8 cellular contexts compared by ENCODE assay signal in the genomic region with DNA sequence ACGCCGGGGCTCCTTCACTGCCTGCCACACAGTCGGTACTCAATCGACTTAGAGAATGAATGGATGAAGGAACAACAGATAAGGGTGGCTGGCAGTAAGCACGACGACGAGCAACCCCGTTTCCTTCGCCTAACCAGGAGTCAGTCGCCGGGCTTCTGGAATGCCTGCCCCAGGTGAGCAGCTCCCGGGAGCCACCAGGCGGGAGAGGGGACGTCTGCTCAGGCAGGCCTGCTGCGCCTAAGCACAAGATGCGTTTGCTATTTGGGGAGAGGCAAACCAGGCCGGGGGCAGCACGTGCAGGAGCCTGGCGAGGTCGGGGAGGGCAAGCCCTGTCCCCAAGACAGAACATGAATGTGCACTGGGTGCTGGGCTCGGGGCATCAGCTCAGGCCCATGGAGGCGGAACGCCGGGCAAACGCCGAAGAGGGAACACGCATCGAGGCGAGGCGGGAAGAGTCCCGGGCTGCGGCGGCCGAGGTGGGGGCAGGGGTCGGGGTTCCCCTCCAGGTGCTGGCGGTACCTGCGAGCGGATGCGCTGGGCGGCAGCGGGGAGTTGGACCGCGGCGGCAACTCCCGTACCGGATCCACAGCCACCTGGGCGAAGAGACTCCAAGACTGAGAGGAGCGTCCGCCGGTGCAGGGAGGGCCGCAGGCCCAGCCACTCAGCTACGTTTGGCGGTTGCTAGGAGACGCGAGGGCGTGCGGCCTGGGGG. TPM values are rescaled to one million over a fixed set of nuclear protein-coding genes. Genes with fewer than 3 reads are reported as not detected.
DNase-seq lines count a peak whose midpoint lies in the region; ATAC-seq and TF ChIP-seq lines count a peak whose summit lies in the region.

A gene with protein sequence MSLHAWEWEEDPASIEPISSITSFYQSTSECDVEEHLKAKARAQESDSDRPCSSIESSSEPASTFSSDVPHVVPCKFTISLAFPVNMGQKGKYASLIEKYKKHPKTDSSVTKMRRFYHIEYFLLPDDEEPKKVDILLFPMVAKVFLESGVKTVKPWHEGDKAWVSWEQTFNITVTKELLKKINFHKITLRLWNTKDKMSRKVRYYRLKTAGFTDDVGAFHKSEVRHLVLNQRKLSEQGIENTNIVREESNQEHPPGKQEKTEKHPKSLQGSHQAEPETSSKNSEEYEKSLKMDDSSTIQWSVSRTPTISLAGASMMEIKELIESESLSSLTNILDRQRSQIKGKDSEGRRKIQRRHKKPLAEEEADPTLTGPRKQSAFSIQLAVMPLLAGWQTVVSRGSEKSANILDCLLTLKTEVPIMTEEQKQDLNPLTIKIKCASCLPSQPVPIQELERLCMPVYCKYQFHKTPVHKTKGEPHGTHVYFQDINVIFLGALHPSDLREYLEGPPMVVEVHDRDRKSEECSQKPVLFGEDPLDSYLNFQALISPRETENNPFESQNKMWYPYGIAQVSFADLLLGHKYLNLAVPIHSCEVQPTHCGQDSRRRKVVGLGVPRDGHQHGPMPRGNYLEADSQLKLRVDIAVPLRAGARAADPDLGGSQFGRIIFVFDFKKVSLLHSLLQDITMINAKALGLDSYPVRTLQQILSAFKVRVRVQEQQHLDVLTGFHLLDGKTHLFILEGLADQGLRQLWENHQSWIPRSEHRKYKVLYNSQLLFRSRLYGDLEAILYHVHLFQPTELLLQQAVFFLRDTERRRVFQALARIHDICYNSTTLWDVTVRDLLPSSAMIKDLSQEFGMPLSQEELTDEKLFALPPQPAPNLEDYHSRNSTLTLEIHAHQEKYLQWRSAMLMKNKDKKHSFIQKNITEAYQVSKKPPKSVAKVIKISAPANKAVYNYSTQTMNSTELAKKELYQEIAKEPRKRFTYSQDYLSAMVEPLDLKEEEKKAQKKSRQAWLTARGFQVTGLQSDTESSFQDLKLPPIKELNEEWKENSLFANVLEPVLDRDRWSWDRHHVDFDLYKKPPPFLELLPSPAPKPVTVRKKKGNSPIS (minus strand): TSS at position 616 of the 712 bp plus-strand sequence. CDS start 772 bp downstream, outside the sequence.

- peak; percentile 86 for DNase-seq in NCI-H2227 (lab: John Stamatoyannopoulos, UW; ENCODE audit: unreplicated experiment)
- peak; percentile 93 for DNase-seq in activated CD4-positive, alpha-beta T cell treated with anti-CD3 and anti-CD28 coated beads, Interleukin-2, amount 10 ng/mL, durations not matched to agents 7 days and 5 days
- peak; percentile 93 for DNase-seq in colonic mucosa
- DNase-seq in lower leg skin (ENCODE audit: low spot score in 2 of 2): peak; percentile 85 to 97
- DNase-seq in stimulated activated CD4-positive, alpha-beta T cell treated with anti-CD3 and anti-CD28 coated beads, Interleukin-2, amount 100 ng/mL, for 4 hours (ENCODE audit: low read depth): peak; percentile 85
- DNase-seq in SKM-1 (lab: John Stamatoyannopoulos, UW; ENCODE audit: unreplicated experiment): no peak

- H3K27ac ChIP-seq in colonic mucosa: no peak within 1 kb of the TSS

- peak within 1 kb of the TSS; percentile 43 for H3K4me3 Mint-ChIP-seq in activated CD4-positive, alpha-beta T cell treated with anti-CD3 and anti-CD28 coated beads, Interleukin-2, amount 10 ng/mL, durations not matched to agents 7 days and 5 days

- H3K4me1 ChIP-seq in colonic mucosa: peaks cover 4% of the 10 kb centered on the region

- peak within 1 kb of the TSS in 1 of 2 donors; percentile 19 for H3K9ac ChIP-seq in colonic mucosa (ENCODE audit: low read depth in 2 of 2, low read length in 2 of 2)

- H3K36me3 Mint-ChIP-seq in activated CD4-positive, alpha-beta T cell treated with anti-CD3 and anti-CD28 coated beads, Interleukin-2, amount 10 ng/mL, durations not matched to agents 7 days and 5 days (ENCODE audit: low read depth): no peaks in the 10 kb centered on the region

- peaks cover 10% of the 10 kb centered on the region for H3K27me3 Mint-ChIP-seq in activated CD4-positive, alpha-beta T cell treated with anti-CD3 and anti-CD28 coated beads, Interleukin-2, amount 10 ng/mL, durations not matched to agents 7 days and 5 days

- WGBS in lower leg skin, 2 donors: 9 to 22% methylated on average over 34 to 49 of the region's 57 CpGs

- ATAC-seq in GM18502 (IDR thresholded peaks at IDR 0.05; ENCODE audit: poor library complexity, unreplicated experiment) (peak; percentile 91), HG03045 (IDR thresholded peaks at IDR 0.05; ENCODE audit: unreplicated experiment) (peak; percentile 90)

- H3K4me1 Mint-ChIP-seq in activated CD4-positive, alpha-beta T cell treated with anti-CD3 and anti-CD28 coated beads, Interleukin-2, amount 10 ng/mL, durations not matched to agents 7 days and 5 days: peaks cover 38% of the 10 kb centered on the region

- CTCF ChIA-PET in activated CD4-positive, alpha-beta T cell treated with anti-CD3 and anti-CD28 coated beads, Interleukin-2, amount 10 ng/mL, durations not matched to agents 7 days and 5 days (lab: Charles Lee): interaction anchor here (0.7 to 2.9 kb wide), 6 partner anchors 11 to 250 kb away, joined by 3 to 11 read pairs (median 4); no protein-coding TSS in a partner anchor

- POLR2A ChIA-PET in activated CD4-positive, alpha-beta T cell treated with anti-CD3 and anti-CD28 coated beads, Interleukin-2, amount 10 ng/mL, durations not matched to agents 7 days and 5 days (lab: Charles Lee): no interaction called here

- H3K9me3 Mint-ChIP-seq in activated CD4-positive, alpha-beta T cell treated with anti-CD3 and anti-CD28 coated beads, Interleukin-2, amount 10 ng/mL, durations not matched to agents 7 days and 5 days: peaks cover 5% of the 10 kb centered on the region

- TF ChIP-seq POLR2A in lower leg skin (IDR thresholded peaks at IDR 0.05): no peak

- H3K27ac Mint-ChIP-seq in activated CD4-positive, alpha-beta T cell treated with anti-CD3 and anti-CD28 coated beads, Interleukin-2, amount 10 ng/mL, durations not matched to agents 7 days and 5 days: peak within 1 kb of the TSS; percentile 76

- no peaks in the 10 kb centered on the region for H3K36me3 ChIP-seq in colonic mucosa

- H3K27me3 ChIP-seq in colonic mucosa: no peaks in the 10 kb centered on the region

- H3K4me3 ChIP-seq in colonic mucosa (peak within 1 kb of the TSS; percentile 52), lower leg skin (ENCODE audit: low read depth, poor library complexity, severe bottlenecking) (no peak within 1 kb of the TSS)

- no peak for TF ChIP-seq CTCF in colonic mucosa (IDR thresholded peaks at IDR 0.05)
- no peak for TF ChIP-seq CTCF in lower leg skin (IDR thresholded peaks at IDR 0.05)

- intact Hi-C loops in colonic mucosa (cut with DNase I): no loop called here
- intact Hi-C loops in lower leg skin (cut with DNase I; ENCODE audit: low total_unique reads): no loop called here

- H3K9me3 ChIP-seq in colonic mucosa: no peaks in the 10 kb centered on the region

RNA-seq across cellular contexts. Expression of the gene that starts here (rescaled TPM):
- total RNA-seq in activated CD4-positive, alpha-beta T cell treated with anti-CD3 and anti-CD28 coated beads, Interleukin-2, amount 10 ng/mL, durations not matched to agents 7 days and 5 days: under 1 TPM in 1 of 2 experiments, not detected in 1; 0.10 TPM
- total RNA-seq in colonic mucosa: 1 to 10 TPM in 1 of 2 donors, under 1 TPM in 1; 0.77 to 1.2 TPM
- under 1 TPM; 0.19 to 0.59 (median 0.25) TPM for total RNA-seq in lower leg skin

Comparison
In these comparisons a context has a peak if more than half of its experiments do, and no peak if none do; other contexts are left out.
1. Peak in DNase-seq in activated CD4-positive, alpha-beta T cell treated with anti-CD3 and anti-CD28 coated beads, Interleukin-2, amount 10 ng/mL, durations not matched to agents 7 days and 5 days; RNA of the gene not detected or under 1 TPM.
2. Peak in DNase-seq in lower leg skin; RNA of the gene not detected or under 1 TPM.